In the genomic region with DNA sequence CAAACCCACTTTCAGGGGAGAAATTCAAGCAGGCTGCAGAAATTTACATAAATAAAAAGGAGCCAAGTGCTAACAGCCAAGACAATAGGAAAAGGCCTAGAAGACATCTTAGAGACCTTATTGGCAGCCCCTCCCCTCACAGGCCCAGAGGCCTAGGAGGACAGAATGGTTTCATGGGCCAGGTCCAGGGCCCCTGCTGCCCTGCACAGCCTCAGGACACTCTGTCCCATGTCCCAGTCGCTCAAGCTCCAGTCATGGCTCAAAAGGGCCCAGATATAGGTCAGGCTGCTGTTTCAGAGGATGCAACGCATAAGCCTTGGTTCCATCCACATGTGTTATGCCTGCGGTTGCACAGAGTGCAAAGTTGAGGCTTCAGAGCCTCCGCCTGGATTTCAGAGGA, we compare ENCODE assay signal across 33 cellular contexts. TPM values are rescaled to one million over a fixed set of nuclear protein-coding genes. Genes with fewer than 3 reads are reported as not detected.
"Had no signal": no experiment of that assay in that cellular context is flagged by ENCODE, and none has a peak within 500 bp of the region (broad histone marks: within the 10 kb centered on the region; RNA-seq: fewer than 3 reads in every experiment).

No MANE protein-coding gene starts in this region.

- H3K4me1 ChIP-seq: adrenal gland, body of pancreas, foreskin keratinocyte, heart right ventricle, pancreas, psoas muscle, stomach, thyroid gland, upper lobe of right lung had no signal

- H3K9me3 ChIP-seq: pancreas, thyroid gland had no signal

- H3K27ac Mint-ChIP-seq: activated naive CD8-positive, alpha-beta T cell treated with anti-CD3 and anti-CD28 coated beads for 36 hours; activated T-cell treated with anti-CD3 and anti-CD28 coated beads, Interleukin-2, amount 50 U/mL, for 72 hours; stimulated activated naive B cell treated with anti-CD40 and anti-IgM and Interleukin-4, amounts not matched to agents 10 μg/mL and 1 μg/mL and 100 μg/mL, for 72 hours; T-helper 1 cell treated with Interleukin-12 subunit alpha and Interleukin-12 subunit beta and Interleukin-4 antibody, amounts not matched to agents 30 μg/mL and 1 μg/mL, for 36 hours had no signal

- H3K4me3 ChIP-seq: adrenal gland, body of pancreas, coronary artery, dorsolateral prefrontal cortex, heart right ventricle, pancreas, psoas muscle, smooth muscle cell, stomach, thyroid gland, upper lobe of right lung had no signal

- H3K4me3 Mint-ChIP-seq: activated naive CD8-positive, alpha-beta T cell treated with anti-CD3 and anti-CD28 coated beads for 36 hours; activated T-cell treated with anti-CD3 and anti-CD28 coated beads, Interleukin-2, amount 50 U/mL, for 72 hours; effector memory CD8-positive, alpha-beta T cell; naive thymus-derived CD4-positive, alpha-beta T cell; stimulated activated naive B cell treated with anti-CD40 and anti-IgM and Interleukin-4, amounts not matched to agents 10 μg/mL and 1 μg/mL and 100 μg/mL, for 72 hours; T-helper 1 cell treated with Interleukin-12 subunit alpha and Interleukin-12 subunit beta and Interleukin-4 antibody, amounts not matched to agents 30 μg/mL and 1 μg/mL, for 36 hours had no signal

- H3K4me1 Mint-ChIP-seq: activated naive CD8-positive, alpha-beta T cell treated with anti-CD3 and anti-CD28 coated beads for 36 hours had no signal

- ATAC-seq: activated CD4-positive, CD25-positive, alpha-beta regulatory T cell treated with anti-CD3 and anti-CD28 coated beads, Interleukin-2, amount 50 U/mL, for 24 hours; activated T-cell treated with anti-CD3 and anti-CD28 coated beads, Interleukin-2, amount 50 U/mL, for 72 hours; body of pancreas; effector memory CD8-positive, alpha-beta T cell; esophagus mucosa; foreskin keratinocyte; heart right ventricle; left ventricle myocardium superior; naive thymus-derived CD4-positive, alpha-beta T cell; pancreas; psoas muscle; stimulated activated naive B cell treated with anti-CD40 and anti-IgM and Interleukin-4, amounts not matched to agents 10 μg/mL and 1 μg/mL and 100 μg/mL, for 72 hours; upper lobe of right lung had no signal

- DNase-seq: activated CD4-positive, alpha-beta T cell treated with anti-CD3 and anti-CD28 coated beads for 48 hours; activated CD4-positive, alpha-beta T cell treated with anti-CD3 and anti-CD28 coated beads, Interleukin-2, amount 50 U/mL, for 48 hours; activated naive CD4-positive, alpha-beta T cell treated with Interleukin-2 at 50 U/mL for 16 hours; activated naive CD8-positive, alpha-beta T cell treated with anti-CD3 and anti-CD28 coated beads for 36 hours; activated T-cell treated with anti-CD3 and anti-CD28 coated beads for 4 hours; activated T-cell treated with anti-CD3 and anti-CD28 coated beads, Interleukin-2, amount 50 U/mL, for 72 hours; aorta; body of pancreas; dorsolateral prefrontal cortex; effector memory CD8-positive, alpha-beta T cell; foreskin keratinocyte; heart right ventricle; left ventricle myocardium superior; nucleus accumbens; pancreas; psoas muscle; stimulated activated CD4-positive, alpha-beta T cell treated with anti-CD3 and anti-CD28 coated beads, Interleukin-1b, Interleukin-23, amount 100 ng/mL, for 48 hours; stimulated activated CD4-positive, alpha-beta T cell treated with anti-CD3 and anti-CD28 coated beads, Interleukin-4, amount 100 ng/mL, for 4 hours; stimulated activated naive B cell treated with anti-CD40 and anti-IgM and Interleukin-4, amounts not matched to agents 10 μg/mL and 1 μg/mL and 100 μg/mL, for 72 hours; stomach; SW 1271; T1000; thyroid gland; WERI-Rb-1 had no signal

- H3K9me3 Mint-ChIP-seq: effector memory CD8-positive, alpha-beta T cell had no signal

- H3K36me3 ChIP-seq: pancreas had no signal

- H3K27me3 Mint-ChIP-seq: activated naive CD8-positive, alpha-beta T cell treated with anti-CD3 and anti-CD28 coated beads for 36 hours; effector memory CD8-positive, alpha-beta T cell; naive thymus-derived CD4-positive, alpha-beta T cell; stimulated activated naive B cell treated with anti-CD40 and anti-IgM and Interleukin-4, amounts not matched to agents 10 μg/mL and 1 μg/mL and 100 μg/mL, for 72 hours had no signal

RNA-seq across cellular contexts. Expression of a gene that starts 59.1 kb away (rescaled TPM):
- total RNA-seq: activated naive CD8-positive, alpha-beta T cell treated with anti-CD3 and anti-CD28 coated beads for 36 hours; activated T-cell treated with anti-CD3 and anti-CD28 coated beads, Interleukin-2, amount 50 U/mL, for 72 hours; esophagus mucosa; foreskin keratinocyte; lung microvascular endothelial cell; naive thymus-derived CD4-positive, alpha-beta T cell; smooth muscle cell; stomach; upper lobe of right lung had no signal
